ENCODE assay signal across 20 cellular contexts in genomic region chr7:53022893-53023292, GRCh38. TPM values are rescaled to one million over a fixed set of nuclear protein-coding genes. Genes with fewer than 3 reads are reported as not detected.
A peak's percentile ranks its signal among the peaks of the same experiment; 100 is the strongest.
DNase-seq lines count a peak whose midpoint lies in the region; FAIRE-seq and TF ChIP-seq lines count a peak whose summit lies in the region.
"Had no signal": no experiment of that assay in that cellular context is flagged by ENCODE, and none has a peak within 500 bp of the region (broad histone marks: within the 10 kb centered on the region; RNA-seq: fewer than 3 reads in every experiment).

No MANE protein-coding gene starts in this region.

- no peak overlapping the region for H2BK5ac ChIP-seq in H1 (ENCODE audit: low read depth, low read length)

- no peak overlapping the region for H2BK15ac ChIP-seq in H1 (ENCODE audit: low read length)

- no peak overlapping the region for H3K23ac ChIP-seq in H1 (ENCODE audit: insufficient read length)

- H3K56ac ChIP-seq in H1 (replicated peaks; ENCODE audit: insufficient read length, low read depth, low read length): no peak overlapping the region

- POLR2A ChIA-PET in H1 (lab: Charles Lee; ENCODE audit: partially characterized antibody): no interaction called here
- POLR2A ChIA-PET in activated CD4-positive, alpha-beta T cell treated with anti-CD3 and anti-CD28 coated beads, Interleukin-2, amount 10 ng/mL, durations not matched to agents 7 days and 5 days (lab: Charles Lee): no interaction called here

- no peak overlapping the region for H3K14ac ChIP-seq in H1 (ENCODE audit: insufficient read length)

- H2BK12ac ChIP-seq in H1 (ENCODE audit: low read depth, low read length): no peak overlapping the region

- no peak overlapping the region for H3K27ac Mint-ChIP-seq in activated CD4-positive, alpha-beta T cell treated with anti-CD3 and anti-CD28 coated beads, Interleukin-2, amount 10 ng/mL, durations not matched to agents 7 days and 5 days
- H3K27ac Mint-ChIP-seq: CD8-positive, alpha-beta memory T cell had no signal

- H2BK20ac ChIP-seq in H1 (ENCODE audit: low read length): no peak overlapping the region

- H3K4me3 Mint-ChIP-seq in activated CD4-positive, alpha-beta T cell treated with anti-CD3 and anti-CD28 coated beads, Interleukin-2, amount 10 ng/mL, durations not matched to agents 7 days and 5 days: no peak overlapping the region
- H3K4me3 Mint-ChIP-seq: CD8-positive, alpha-beta memory T cell had no signal

- H3K4me1 ChIP-seq in H1 (replicated peaks in 1 of 4; ENCODE audit: control insufficient read depth in 3 of 4, insufficient read depth in 4 of 4, low read length in 3 of 4) (no peaks in the 10 kb centered on the region), small intestine (ENCODE audit: control insufficient read depth in 2 of 2, insufficient read depth in 1 of 2, low read depth in 1 of 2, low read length in 1 of 2) (no peaks in the 10 kb centered on the region)
- H3K4me1 ChIP-seq: BLaER1, Caco-2, HAP-1 had no signal

- 84% methylated on average over 5 of the region's 5 CpGs; no CpG with 5 or more reads in 1 of the 2 experiments for WGBS in H1 (ENCODE audit: extremely low coverage in 1 of 2, insufficient coverage in 1 of 2, insufficient read length in 1 of 2, insufficient replicate concordance in 2 of 2, low coverage in 1 of 2, low lambda C conversion rate in 2 of 2, missing lambda C conversion rate in 1 of 2), 2 experiments
- WGBS in small intestine, 3 donors: 72 to 79% (median 73%) methylated on average over 5 of the region's 5 CpGs

- H3K27ac ChIP-seq in H1 (ENCODE audit: low read depth, low read length) (no peak overlapping the region), small intestine (ENCODE audit: low read depth in 1 of 2, low read length in 1 of 2) (no peak overlapping the region)
- H3K27ac ChIP-seq: BLaER1, GM23248 had no signal

- H3K36me3 Mint-ChIP-seq in activated CD4-positive, alpha-beta T cell treated with anti-CD3 and anti-CD28 coated beads, Interleukin-2, amount 10 ng/mL, durations not matched to agents 7 days and 5 days (ENCODE audit: low read depth): no peaks in the 10 kb centered on the region
- H3K36me3 Mint-ChIP-seq: CD8-positive, alpha-beta memory T cell had no signal

- no peak overlapping the region for H3K4me3 ChIP-seq in H1 (ENCODE audit: extremely low read depth in 1 of 4, insufficient read depth in 2 of 4, low read depth in 3 of 4, low read length in 4 of 4)
- H3K4me3 ChIP-seq in small intestine (ENCODE audit: low read depth in 1 of 2, low read length in 2 of 2): no peak overlapping the region
- H3K4me3 ChIP-seq: BLaER1, GM23248, HAP-1 had no signal

- H4K5ac ChIP-seq in H1 (ENCODE audit: insufficient read length, low read depth, low read length): no peak overlapping the region

- no peak for TF ChIP-seq RAD21 in H1 (IDR thresholded peaks at IDR 0.05 in 1 of 2, conservative IDR thresholded peaks at IDR 0.05 in 1 of 2; ENCODE audit: low read depth in 2 of 2, low read length in 2 of 2)

- no peaks in the 10 kb centered on the region for H3K23me2 ChIP-seq in H1 (ENCODE audit: low read depth, low read length)

- TF ChIP-seq EP300 in H1 (IDR thresholded peaks at IDR 0.05; ENCODE audit: borderline replicate concordance in 1 of 2, low read depth in 2 of 2, low read length in 2 of 2): no peak

- no peak overlapping the region for H2BK120ac ChIP-seq in H1 (replicated peaks; ENCODE audit: low read depth, low read length)

- H3K9me3 Mint-ChIP-seq in activated CD4-positive, alpha-beta T cell treated with anti-CD3 and anti-CD28 coated beads, Interleukin-2, amount 10 ng/mL, durations not matched to agents 7 days and 5 days: peaks cover 9% of the 10 kb centered on the region

- CTCF ChIA-PET in H1 (lab: Charles Lee; ENCODE audit: partially characterized antibody): interaction anchor here (0.6 to 1.3 kb wide), 2 partner anchors 11 to 1540 kb away, joined by 3 read pairs; no protein-coding TSS in a partner anchor
- CTCF ChIA-PET in activated CD4-positive, alpha-beta T cell treated with anti-CD3 and anti-CD28 coated beads, Interleukin-2, amount 10 ng/mL, durations not matched to agents 7 days and 5 days (lab: Charles Lee): no interaction called here

- no peak overlapping the region for H2AK5ac ChIP-seq in H1 (ENCODE audit: low read depth, low read length)

- peak; percentile 30 for DNase-seq in COR-L47 (lab: John Stamatoyannopoulos, UW)
- DNase-seq in NCI-H2227 (lab: John Stamatoyannopoulos, UW; ENCODE audit: unreplicated experiment): peak; percentile 49
- DNase-seq in H1 (ENCODE audit: low read depth in 1 of 2, low spot score in 2 of 2): no peak
- DNase-seq in pons (ENCODE audit: low spot score): peak; percentile 12
- DNase-seq in activated CD4-positive, alpha-beta T cell treated with anti-CD3 and anti-CD28 coated beads, Interleukin-2, amount 10 ng/mL, durations not matched to agents 7 days and 5 days: no peak
- no peak for DNase-seq in small intestine
- no peak for DNase-seq in stimulated activated CD4-positive, alpha-beta T cell treated with anti-CD3 and anti-CD28 coated beads, Interleukin-15, amount 100 ng/mL, for 24 hours
- DNase-seq: 8988T; Caco-2; CD8-positive, alpha-beta memory T cell; GM23248 had no signal

- FAIRE-seq in H1 (lab: Jason Lieb, UNC) (no peak), small intestine (lab: Jason Lieb, UNC) (no peak)
- FAIRE-seq: D721Med, G401.6, GM12891, GM19239 had no signal

- H3K18ac ChIP-seq in H1 (ENCODE audit: extremely low read depth, low read length): no peak overlapping the region

- H3K27me3 ChIP-seq in H1 (replicated peaks in 1 of 4; ENCODE audit: control insufficient read depth in 3 of 4, extremely low read depth in 1 of 4, insufficient read depth in 3 of 4, low read length in 3 of 4) (peaks cover 0 to 1% (median 0%) of the 10 kb centered on the region in 4 experiments; a peak in 1 of 7 replicates), small intestine (ENCODE audit: control insufficient read depth in 2 of 2, insufficient read depth in 2 of 2, low read length in 2 of 2) (no peaks in the 10 kb centered on the region)
- H3K27me3 ChIP-seq: BLaER1 had no signal

- H3K27me3 Mint-ChIP-seq in activated CD4-positive, alpha-beta T cell treated with anti-CD3 and anti-CD28 coated beads, Interleukin-2, amount 10 ng/mL, durations not matched to agents 7 days and 5 days: no peaks in the 10 kb centered on the region
- H3K27me3 Mint-ChIP-seq: CD8-positive, alpha-beta memory T cell had no signal

- H4K8ac ChIP-seq in H1 (ENCODE audit: extremely low read depth, insufficient read depth, low read length): no peak overlapping the region

- no peak for TF ChIP-seq POLR2A in H1 (IDR thresholded peaks at IDR 0.05; ENCODE audit: control extremely low read depth in 1 of 2, low read depth in 2 of 2, low read length in 2 of 2)

- H3K9me3 ChIP-seq in H1 (ENCODE audit: insufficient read depth in 2 of 2, low read depth in 1 of 2, low read length in 1 of 2): no peaks in the 10 kb centered on the region
- no peaks in the 10 kb centered on the region for H3K9me3 ChIP-seq in small intestine (ENCODE audit: control insufficient read depth, low read depth)
- H3K9me3 ChIP-seq: BLaER1, Caco-2, HAP-1 had no signal

- H3K4me2 ChIP-seq in H1 (ENCODE audit: insufficient read depth in 1 of 2, low read depth in 2 of 2, low read length in 2 of 2): no peak overlapping the region
- H3K4me2 ChIP-seq: BLaER1 had no signal

- no peaks in the 10 kb centered on the region for H3K4me1 Mint-ChIP-seq in activated CD4-positive, alpha-beta T cell treated with anti-CD3 and anti-CD28 coated beads, Interleukin-2, amount 10 ng/mL, durations not matched to agents 7 days and 5 days
- H3K4me1 Mint-ChIP-seq: CD8-positive, alpha-beta memory T cell had no signal

- H4K20me1 ChIP-seq in H1 (replicated peaks in 1 of 2; ENCODE audit: control insufficient read depth in 1 of 2, insufficient read depth in 2 of 2, low read length in 2 of 2): no peaks in the 10 kb centered on the region
- H4K20me1 ChIP-seq: BLaER1 had no signal

- no peaks in the 10 kb centered on the region for H3K36me3 ChIP-seq in H1 (ENCODE audit: control insufficient read depth in 2 of 4, insufficient read depth in 4 of 4, low read length in 3 of 4)
- no peaks in the 10 kb centered on the region for H3K36me3 ChIP-seq in small intestine (ENCODE audit: control insufficient read depth in 2 of 2, insufficient read depth in 2 of 2, low read length in 2 of 2)
- H3K36me3 ChIP-seq: BLaER1, HAP-1 had no signal

- no peak overlapping the region for H3K4ac ChIP-seq in H1 (replicated peaks; ENCODE audit: insufficient read length, low read depth, low read length)

- TF ChIP-seq CTCF in H1 (IDR thresholded peaks at IDR 0.05; ENCODE audit: control extremely low read depth in 1 of 3, insufficient read depth in 1 of 3, low read depth in 1 of 3, low read length in 3 of 3): no peak

- 0 out of 2 replicates have a peak overlapping the region, but pooled peaks have one; percentile 54 for H2AFZ ChIP-seq in H1 (ENCODE audit: low read length)
- H2AFZ ChIP-seq: GM23248 had no signal

- no peak overlapping the region for H3K9ac ChIP-seq in H1 (replicated peaks in 1 of 4; ENCODE audit: extremely low read depth in 1 of 4, low read depth in 3 of 4, low read length in 3 of 4)
- H3K9ac ChIP-seq: BLaER1, GM23248 had no signal

- H3K79me1 ChIP-seq in H1 (ENCODE audit: low read depth, low read length): no peaks in the 10 kb centered on the region

- no peak overlapping the region for H4K91ac ChIP-seq in H1 (replicated peaks; ENCODE audit: insufficient read length, low read length)

- H3K79me2 ChIP-seq in H1 (ENCODE audit: control insufficient read depth in 1 of 2, insufficient read depth in 2 of 2, low read length in 2 of 2): no peaks in the 10 kb centered on the region

TF ChIP-seq in H1, 55 proteins besides CTCF, POLR2A, EP300 and RAD21:
- no peak for TF ChIP-seq TBP (IDR thresholded peaks at IDR 0.05; ENCODE audit: low read depth, low read length)
- no peak for TF ChIP-seq TAF1 (IDR thresholded peaks at IDR 0.05; ENCODE audit: low read depth, low read length)
- TF ChIP-seq PHF8 (conservative IDR thresholded peaks at IDR 0.05; ENCODE audit: low read depth, low read length): no peak

RNA-seq across cellular contexts. Expression of gene POM121L12, which starts 12.5 kb away (rescaled TPM):
- not detected in 2 replicates for total RNA-seq in H1 (2021; fragmentation: NEBNext Ultra II Directional; extraction: Animal tissue kit (Norgen Biotek cat#: 25700))
- polyA plus RNA-seq in H1 (2011; rRNA removed) (not detected in 2 replicates), small intestine (not detected)
- not detected for polyA plus RNA-seq in H1 (2011; cell fraction: cytosol; rRNA removed)
- not detected for polyA plus RNA-seq in H1 (2011; cell fraction: nucleus; rRNA removed)
- not detected in 4 replicates for polyA plus RNA-seq in H1 (2012, experiment 1 of 2)
- polyA plus RNA-seq in H1 (2012, experiment 2 of 2): not detected
- polyA plus RNA-seq in H1 (2013, experiment 1 of 2): not detected
- polyA plus RNA-seq in H1 (2013, experiment 2 of 2): not detected
- polyA minus RNA-seq in H1 (2011; rRNA and poly(A)+ RNA removed): not detected in 2 replicates
- polyA minus RNA-seq in H1 (2011; cell fraction: cytosol; rRNA and poly(A)+ RNA removed): not detected
- polyA minus RNA-seq in H1 (2011; cell fraction: nucleus; rRNA and poly(A)+ RNA removed): not detected
- not detected for total RNA-seq in activated CD4-positive, alpha-beta T cell treated with anti-CD3 and anti-CD28 coated beads, Interleukin-2, amount 10 ng/mL, durations not matched to agents 7 days and 5 days
- total RNA-seq: A673; Caco-2; CD8-positive, alpha-beta memory T cell; GM23248; HT-29 had no signal
- polyA plus RNA-seq: AG04450; CD8-positive, alpha-beta memory T cell; GM23248 had no signal

Comparison
In these comparisons a context has a peak if more than half of its experiments do, and no peak if none do; other contexts are left out.
1. DNase-seq: peak in COR-L47 (single experiment), NCI-H2227 (single experiment) and pons (single experiment); none in H1 (0 of 2), activated CD4-positive, alpha-beta T cell treated with anti-CD3 and anti-CD28 coated beads, Interleukin-2, amount 10 ng/mL, durations not matched to agents 7 days and 5 days (single experiment), small intestine (single experiment) and stimulated activated CD4-positive, alpha-beta T cell treated with anti-CD3 and anti-CD28 coated beads, Interleukin-15, amount 100 ng/mL, for 24 hours (single experiment).